Comparison of ENCODE assay signal across 8 cellular contexts in genomic region chr6:119333707-119334295, GRCh38. TPM values are rescaled to one million over a fixed set of nuclear protein-coding genes. Genes with fewer than 3 reads are reported as not detected.
A peak's percentile ranks its signal among the peaks of the same experiment; 100 is the strongest.
DNase-seq lines count a peak whose midpoint lies in the region; ATAC-seq lines count a peak whose summit lies in the region.

No MANE protein-coding gene starts in this region.

- intact Hi-C loops in activated CD4-positive, alpha-beta T cell treated with anti-CD3 and anti-CD28 coated beads for 36 hours (cut with DNase I, micrococcal nuclease), result no loop called here

- H3K9me3 ChIP-seq in T-helper 17 cell (ENCODE audit: control insufficient read depth, low read length, poor library complexity, severe bottlenecking), result no peaks in the 10 kb centered on the region

- peaks cover 19% of the 10 kb centered on the region for H3K4me1 Mint-ChIP-seq in activated CD4-positive, alpha-beta T cell treated with anti-CD3 and anti-CD28 coated beads for 36 hours
- H3K4me1 Mint-ChIP-seq in T-helper 17 cell, result peaks cover 34% of the 10 kb centered on the region
- H3K4me1 Mint-ChIP-seq in T-helper 2 cell treated with Interferon-gamma antibody and Interleukin-4, amounts not matched to agents 5 μg/mL and 100 μg/mL, for 36 hours (ENCODE audit: low read depth), result peaks cover 54% of the 10 kb centered on the region

- H3K27ac Mint-ChIP-seq in activated CD4-positive, alpha-beta T cell treated with anti-CD3 and anti-CD28 coated beads for 36 hours, result no peak overlapping the region
- H3K27ac Mint-ChIP-seq in T-helper 17 cell, result no peak overlapping the region
- no peak overlapping the region for H3K27ac Mint-ChIP-seq in T-helper 2 cell treated with Interferon-gamma antibody and Interleukin-4, amounts not matched to agents 5 μg/mL and 100 μg/mL, for 36 hours

- no peaks in the 10 kb centered on the region for H3K9me3 Mint-ChIP-seq in activated CD4-positive, alpha-beta T cell treated with anti-CD3 and anti-CD28 coated beads for 36 hours (ENCODE audit: low read depth)
- H3K9me3 Mint-ChIP-seq in T-helper 2 cell treated with Interferon-gamma antibody and Interleukin-4, amounts not matched to agents 5 μg/mL and 100 μg/mL, for 36 hours, result no peaks in the 10 kb centered on the region

- POLR2A ChIA-PET in activated CD4-positive, alpha-beta T cell treated with anti-CD3 and anti-CD28 coated beads for 36 hours (lab: Charles Lee), result no interaction called here

- DNase-seq in activated CD4-positive, alpha-beta T cell treated with anti-CD3 and anti-CD28 coated beads for 36 hours, result no peak
- DNase-seq in activated CD4-positive, alpha-beta T cell treated with anti-CD3 and anti-CD28 coated beads for 48 hours, result no peak
- DNase-seq in T-helper 17 cell (no peak), left lobe of liver (ENCODE audit: low spot score) (no peak), H7 (no peak)
- DNase-seq in T-helper 2 cell treated with Interferon-gamma antibody and Interleukin-4, amounts not matched to agents 5 μg/mL and 100 μg/mL, for 36 hours (ENCODE audit: low spot score), result no peak

- no peak overlapping the region for H3K4me3 Mint-ChIP-seq in activated CD4-positive, alpha-beta T cell treated with anti-CD3 and anti-CD28 coated beads for 36 hours
- no peak overlapping the region for H3K4me3 Mint-ChIP-seq in T-helper 17 cell
- no peak overlapping the region for H3K4me3 Mint-ChIP-seq in T-helper 2 cell treated with Interferon-gamma antibody and Interleukin-4, amounts not matched to agents 5 μg/mL and 100 μg/mL, for 36 hours

- ATAC-seq in activated CD4-positive, alpha-beta T cell treated with anti-CD3 and anti-CD28 coated beads for 36 hours, result peak; percentile 57
- ATAC-seq in HG03103 (IDR thresholded peaks at IDR 0.05; ENCODE audit: low read depth, unreplicated experiment) (peak; percentile 52), T-helper 17 cell (peak; percentile 81), left lobe of liver (peak; percentile 76), GM19328 (IDR thresholded peaks at IDR 0.05; ENCODE audit: unreplicated experiment) (no peak)

- no peaks in the 10 kb centered on the region for H3K27me3 Mint-ChIP-seq in activated CD4-positive, alpha-beta T cell treated with anti-CD3 and anti-CD28 coated beads for 36 hours
- H3K27me3 Mint-ChIP-seq in T-helper 17 cell, result no peaks in the 10 kb centered on the region
- H3K27me3 Mint-ChIP-seq in T-helper 2 cell treated with Interferon-gamma antibody and Interleukin-4, amounts not matched to agents 5 μg/mL and 100 μg/mL, for 36 hours (ENCODE audit: low read depth), result no peaks in the 10 kb centered on the region

- CTCF ChIA-PET in activated CD4-positive, alpha-beta T cell treated with anti-CD3 and anti-CD28 coated beads for 36 hours (lab: Charles Lee), result interaction anchor here (0.6 to 2.1 kb wide), 10 partner anchors 10 to 484 kb away, joined by 3 to 8 read pairs (median 4); no protein-coding TSS in a partner anchor

- H3K36me3 Mint-ChIP-seq in activated CD4-positive, alpha-beta T cell treated with anti-CD3 and anti-CD28 coated beads for 36 hours (ENCODE audit: low read depth), result peaks cover 6% of the 10 kb centered on the region
- H3K36me3 Mint-ChIP-seq in T-helper 17 cell (ENCODE audit: low read depth), result peaks cover 10% of the 10 kb centered on the region
- peaks cover 30% of the 10 kb centered on the region for H3K36me3 Mint-ChIP-seq in T-helper 2 cell treated with Interferon-gamma antibody and Interleukin-4, amounts not matched to agents 5 μg/mL and 100 μg/mL, for 36 hours (ENCODE audit: low read depth)

- no peaks in the 10 kb centered on the region for H3K36me3 ChIP-seq in H7 (replicated peaks; ENCODE audit: control insufficient read depth, insufficient read depth, low read length)

- no peak overlapping the region for H3K4me3 ChIP-seq in H7 (ENCODE audit: insufficient read depth, low read depth, low read length)

- no peaks in the 10 kb centered on the region for H3K27me3 ChIP-seq in H7 (ENCODE audit: control insufficient read depth, insufficient read depth, low read length)

RNA-seq across cellular contexts. Expression of gene MAN1A1, which starts 15.8 kb away (rescaled TPM):
- 10 to 100 TPM; 15.3 to 18.4 TPM for total RNA-seq in activated CD4-positive, alpha-beta T cell treated with anti-CD3 and anti-CD28 coated beads for 36 hours
- total RNA-seq in T-helper 17 cell (10 to 100 TPM; 14.2 to 19.6 TPM), left lobe of liver (116 TPM)
- 13.2 and 14.5 TPM in 2 replicates for total RNA-seq in H7 (2014; rRNA removed; shearing (Covaris generic))
